In genomic region chr3:12627371-12627770, GRCh38 we compare ENCODE assay signal across 1 cellular context.
TF ChIP-seq lines count a peak whose summit lies in the region.

No MANE protein-coding gene starts in this region.

TF ChIP-seq in K562, 482 proteins besides CTCF, POLR2A, EP300 and RAD21 (continued from another document and continues in another):
- no peak for TF ChIP-seq TFE3 (CRISPR knock-in tag; IDR thresholded peaks at IDR 0.05)
- no peak for TF ChIP-seq RFX5 (IDR thresholded peaks at IDR 0.05; ENCODE audit: low read depth, low read length)
- no peak for TF ChIP-seq HNRNPL (IDR thresholded peaks at IDR 0.05; ENCODE audit: low read depth, low read length)
- TF ChIP-seq YBX1 (IDR thresholded peaks at IDR 0.05), result no peak
- no peak for TF ChIP-seq THRAP3 (IDR thresholded peaks at IDR 0.05; ENCODE audit: borderline replicate concordance)
- no peak for TF ChIP-seq KHSRP (IDR thresholded peaks at IDR 0.05)
- TF ChIP-seq, protein P1, sequence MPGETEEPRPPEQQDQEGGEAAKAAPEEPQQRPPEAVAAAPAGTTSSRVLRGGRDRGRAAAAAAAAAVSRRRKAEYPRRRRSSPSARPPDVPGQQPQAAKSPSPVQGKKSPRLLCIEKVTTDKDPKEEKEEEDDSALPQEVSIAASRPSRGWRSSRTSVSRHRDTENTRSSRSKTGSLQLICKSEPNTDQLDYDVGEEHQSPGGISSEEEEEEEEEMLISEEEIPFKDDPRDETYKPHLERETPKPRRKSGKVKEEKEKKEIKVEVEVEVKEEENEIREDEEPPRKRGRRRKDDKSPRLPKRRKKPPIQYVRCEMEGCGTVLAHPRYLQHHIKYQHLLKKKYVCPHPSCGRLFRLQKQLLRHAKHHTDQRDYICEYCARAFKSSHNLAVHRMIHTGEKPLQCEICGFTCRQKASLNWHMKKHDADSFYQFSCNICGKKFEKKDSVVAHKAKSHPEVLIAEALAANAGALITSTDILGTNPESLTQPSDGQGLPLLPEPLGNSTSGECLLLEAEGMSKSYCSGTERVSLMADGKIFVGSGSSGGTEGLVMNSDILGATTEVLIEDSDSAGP (CRISPR knock-in tag; IDR thresholded peaks at IDR 0.05), result no peak
- TF ChIP-seq ILF3 (IDR thresholded peaks at IDR 0.05; ENCODE audit: borderline replicate concordance), result no peak
- no peak for TF ChIP-seq ZNF707 (CRISPR knock-in tag; conservative IDR thresholded peaks at IDR 0.05)
- no peak for TF ChIP-seq POLR3G (IDR thresholded peaks at IDR 0.05; ENCODE audit: extremely low read depth, insufficient read length, insufficient replicate concordance)
- TF ChIP-seq, protein P2, sequence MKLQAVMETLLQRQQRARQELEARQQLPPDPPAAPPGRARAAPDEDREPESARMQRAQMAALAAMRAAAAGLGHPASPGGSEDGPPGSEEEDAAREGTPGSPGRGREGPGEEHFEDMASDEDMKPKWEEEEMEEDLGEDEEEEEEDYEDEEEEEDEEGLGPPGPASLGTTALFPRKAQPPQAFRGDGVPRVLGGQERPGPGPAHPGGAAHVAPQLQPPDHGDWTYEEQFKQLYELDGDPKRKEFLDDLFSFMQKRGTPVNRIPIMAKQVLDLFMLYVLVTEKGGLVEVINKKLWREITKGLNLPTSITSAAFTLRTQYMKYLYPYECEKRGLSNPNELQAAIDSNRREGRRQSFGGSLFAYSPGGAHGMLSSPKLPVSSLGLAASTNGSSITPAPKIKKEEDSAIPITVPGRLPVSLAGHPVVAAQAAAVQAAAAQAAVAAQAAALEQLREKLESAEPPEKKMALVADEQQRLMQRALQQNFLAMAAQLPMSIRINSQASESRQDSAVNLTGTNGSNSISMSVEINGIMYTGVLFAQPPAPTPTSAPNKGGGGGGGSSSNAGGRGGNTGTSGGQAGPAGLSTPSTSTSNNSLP (IDR thresholded peaks at IDR 0.05; ENCODE audit: borderline replicate concordance, low read depth, low read length), result peak; percentile 72; the same call in 1 of the 2 replicates
- TF ChIP-seq, protein P3, sequence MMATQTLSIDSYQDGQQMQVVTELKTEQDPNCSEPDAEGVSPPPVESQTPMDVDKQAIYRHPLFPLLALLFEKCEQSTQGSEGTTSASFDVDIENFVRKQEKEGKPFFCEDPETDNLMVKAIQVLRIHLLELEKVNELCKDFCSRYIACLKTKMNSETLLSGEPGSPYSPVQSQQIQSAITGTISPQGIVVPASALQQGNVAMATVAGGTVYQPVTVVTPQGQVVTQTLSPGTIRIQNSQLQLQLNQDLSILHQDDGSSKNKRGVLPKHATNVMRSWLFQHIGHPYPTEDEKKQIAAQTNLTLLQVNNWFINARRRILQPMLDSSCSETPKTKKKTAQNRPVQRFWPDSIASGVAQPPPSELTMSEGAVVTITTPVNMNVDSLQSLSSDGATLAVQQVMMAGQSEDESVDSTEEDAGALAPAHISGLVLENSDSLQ (IDR thresholded peaks at IDR 0.05), result peak; percentile 27; the same call in 1 of the 2 replicates
- TF ChIP-seq ZKSCAN8 (CRISPR knock-in tag; IDR thresholded peaks at IDR 0.05), result no peak
- TF ChIP-seq, protein P4, sequence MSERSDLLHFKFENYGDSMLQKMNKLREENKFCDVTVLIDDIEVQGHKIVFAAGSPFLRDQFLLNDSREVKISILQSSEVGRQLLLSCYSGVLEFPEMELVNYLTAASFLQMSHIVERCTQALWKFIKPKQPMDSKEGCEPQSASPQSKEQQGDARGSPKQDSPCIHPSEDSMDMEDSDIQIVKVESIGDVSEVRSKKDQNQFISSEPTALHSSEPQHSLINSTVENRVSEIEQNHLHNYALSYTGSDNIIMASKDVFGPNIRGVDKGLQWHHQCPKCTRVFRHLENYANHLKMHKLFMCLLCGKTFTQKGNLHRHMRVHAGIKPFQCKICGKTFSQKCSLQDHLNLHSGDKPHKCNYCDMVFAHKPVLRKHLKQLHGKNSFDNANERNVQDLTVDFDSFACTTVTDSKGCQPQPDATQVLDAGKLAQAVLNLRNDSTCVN (CRISPR knock-in tag; IDR thresholded peaks at IDR 0.05), result no peak
- TF ChIP-seq THAP7 (CRISPR knock-in tag; IDR thresholded peaks at IDR 0.05), result no peak
- TF ChIP-seq ETS2 (tag; IDR thresholded peaks at IDR 0.05; ENCODE audit: borderline replicate concordance, poor library complexity, severe bottlenecking), result no peak
- TF ChIP-seq HBP1 (CRISPR knock-in tag; IDR thresholded peaks at IDR 0.05), result no peak
- TF ChIP-seq SMARCC2 (IDR thresholded peaks at IDR 0.05; ENCODE audit: low read depth), result peak; percentile 52; the same call in 1 of the 2 replicates
- peak; percentile 83 for TF ChIP-seq SMARCE1 (IDR thresholded peaks at IDR 0.05)
- peak; percentile 76; the same call in 1 of the 2 replicates for TF ChIP-seq JUN (IDR thresholded peaks at IDR 0.05; ENCODE audit: borderline replicate concordance, low read depth, low read length)
- no peak for TF ChIP-seq JUN (CRISPR knock-in tag; IDR thresholded peaks at IDR 0.05; ENCODE audit: borderline replicate concordance)
- 0 out of 2 replicates have a peak, but pooled peaks have one; percentile 16 for TF ChIP-seq MBD1 (CRISPR knock-in tag; IDR thresholded peaks at IDR 0.05)
- TF ChIP-seq REST (CRISPR knock-in tag; IDR thresholded peaks at IDR 0.05; ENCODE audit: low read depth), result no peak
- TF ChIP-seq RBM34 (IDR thresholded peaks at IDR 0.05; ENCODE audit: borderline replicate concordance, insufficient read depth, low read length), result no peak
- no peak for TF ChIP-seq TGIF2 (CRISPR knock-in tag; IDR thresholded peaks at IDR 0.05)
- TF ChIP-seq, protein P5, sequence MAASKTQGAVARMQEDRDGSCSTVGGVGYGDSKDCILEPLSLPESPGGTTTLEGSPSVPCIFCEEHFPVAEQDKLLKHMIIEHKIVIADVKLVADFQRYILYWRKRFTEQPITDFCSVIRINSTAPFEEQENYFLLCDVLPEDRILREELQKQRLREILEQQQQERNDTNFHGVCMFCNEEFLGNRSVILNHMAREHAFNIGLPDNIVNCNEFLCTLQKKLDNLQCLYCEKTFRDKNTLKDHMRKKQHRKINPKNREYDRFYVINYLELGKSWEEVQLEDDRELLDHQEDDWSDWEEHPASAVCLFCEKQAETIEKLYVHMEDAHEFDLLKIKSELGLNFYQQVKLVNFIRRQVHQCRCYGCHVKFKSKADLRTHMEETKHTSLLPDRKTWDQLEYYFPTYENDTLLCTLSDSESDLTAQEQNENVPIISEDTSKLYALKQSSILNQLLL (CRISPR knock-in tag; IDR thresholded peaks at IDR 0.05; ENCODE audit: borderline replicate concordance), result no peak
- peak; percentile 94 for TF ChIP-seq ATF3 (IDR thresholded peaks at IDR 0.05)
- TF ChIP-seq ATF3 (CRISPR knock-in tag; conservative IDR thresholded peaks at IDR 0.05), result no peak; the same call in 1 of the 2 replicates
- TF ChIP-seq ZNF311 (CRISPR knock-in tag; IDR thresholded peaks at IDR 0.05), result no peak
- no peak for TF ChIP-seq MCM2 (IDR thresholded peaks at IDR 0.05; ENCODE audit: low read depth)
- TF ChIP-seq, protein P6, sequence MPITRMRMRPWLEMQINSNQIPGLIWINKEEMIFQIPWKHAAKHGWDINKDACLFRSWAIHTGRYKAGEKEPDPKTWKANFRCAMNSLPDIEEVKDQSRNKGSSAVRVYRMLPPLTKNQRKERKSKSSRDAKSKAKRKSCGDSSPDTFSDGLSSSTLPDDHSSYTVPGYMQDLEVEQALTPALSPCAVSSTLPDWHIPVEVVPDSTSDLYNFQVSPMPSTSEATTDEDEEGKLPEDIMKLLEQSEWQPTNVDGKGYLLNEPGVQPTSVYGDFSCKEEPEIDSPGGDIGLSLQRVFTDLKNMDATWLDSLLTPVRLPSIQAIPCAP (CRISPR knock-in tag; IDR thresholded peaks at IDR 0.05; ENCODE audit: borderline replicate concordance), result no peak
- TF ChIP-seq CHD2 (IDR thresholded peaks at IDR 0.05; ENCODE audit: low read depth, low read length), result no peak
- no peak for TF ChIP-seq DNMT1 (IDR thresholded peaks at IDR 0.05)
- TF ChIP-seq ZNF140 (CRISPR knock-in tag; IDR thresholded peaks at IDR 0.05), result no peak
- TF ChIP-seq IFI16 (CRISPR knock-in tag; IDR thresholded peaks at IDR 0.05), result no peak
- TF ChIP-seq, protein P7, sequence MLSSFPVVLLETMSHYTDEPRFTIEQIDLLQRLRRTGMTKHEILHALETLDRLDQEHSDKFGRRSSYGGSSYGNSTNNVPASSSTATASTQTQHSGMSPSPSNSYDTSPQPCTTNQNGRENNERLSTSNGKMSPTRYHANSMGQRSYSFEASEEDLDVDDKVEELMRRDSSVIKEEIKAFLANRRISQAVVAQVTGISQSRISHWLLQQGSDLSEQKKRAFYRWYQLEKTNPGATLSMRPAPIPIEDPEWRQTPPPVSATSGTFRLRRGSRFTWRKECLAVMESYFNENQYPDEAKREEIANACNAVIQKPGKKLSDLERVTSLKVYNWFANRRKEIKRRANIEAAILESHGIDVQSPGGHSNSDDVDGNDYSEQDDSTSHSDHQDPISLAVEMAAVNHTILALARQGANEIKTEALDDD (IDR thresholded peaks at IDR 0.05), result 0 out of 2 replicates have a peak, but pooled peaks have one; percentile 46
- TF ChIP-seq SRSF3 (IDR thresholded peaks at IDR 0.05; ENCODE audit: insufficient read depth, low read length), result no peak
- no peak for TF ChIP-seq FOXJ3 (CRISPR knock-in tag; IDR thresholded peaks at IDR 0.05)
